2 cellular contexts compared by ENCODE assay signal in the genomic region with DNA sequence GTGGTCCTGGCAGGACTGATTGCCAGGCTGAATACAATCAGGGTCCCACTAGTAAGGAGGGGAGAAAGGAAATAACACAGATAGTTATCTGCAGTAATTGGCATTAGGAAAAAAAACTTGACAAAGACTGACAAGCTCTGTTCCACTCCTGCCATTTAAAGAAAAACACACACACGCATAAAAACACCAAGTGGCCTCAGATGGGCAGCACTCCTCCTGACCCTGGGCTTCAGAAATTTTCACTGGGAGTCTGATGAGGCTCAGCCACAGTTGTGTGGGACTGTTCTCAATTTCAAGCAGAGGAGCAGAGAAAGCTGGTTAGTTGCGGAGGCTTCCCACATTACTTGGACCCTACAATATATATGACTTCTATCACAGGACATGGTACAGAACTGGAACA.
TF ChIP-seq lines count a peak whose summit lies in the region.

No MANE protein-coding gene starts in this region.

TF ChIP-seq in GM12878, 131 proteins besides CTCF, POLR2A, EP300 and RAD21 (continued from another document):
- no peak for TF ChIP-seq MXI1 (IDR thresholded peaks at IDR 0.05; ENCODE audit: low read depth, low read length)

TF ChIP-seq in HepG2, 621 proteins besides CTCF, POLR2A, EP300 and RAD21 (continued from another document):
- TF ChIP-seq, protein P1, sequence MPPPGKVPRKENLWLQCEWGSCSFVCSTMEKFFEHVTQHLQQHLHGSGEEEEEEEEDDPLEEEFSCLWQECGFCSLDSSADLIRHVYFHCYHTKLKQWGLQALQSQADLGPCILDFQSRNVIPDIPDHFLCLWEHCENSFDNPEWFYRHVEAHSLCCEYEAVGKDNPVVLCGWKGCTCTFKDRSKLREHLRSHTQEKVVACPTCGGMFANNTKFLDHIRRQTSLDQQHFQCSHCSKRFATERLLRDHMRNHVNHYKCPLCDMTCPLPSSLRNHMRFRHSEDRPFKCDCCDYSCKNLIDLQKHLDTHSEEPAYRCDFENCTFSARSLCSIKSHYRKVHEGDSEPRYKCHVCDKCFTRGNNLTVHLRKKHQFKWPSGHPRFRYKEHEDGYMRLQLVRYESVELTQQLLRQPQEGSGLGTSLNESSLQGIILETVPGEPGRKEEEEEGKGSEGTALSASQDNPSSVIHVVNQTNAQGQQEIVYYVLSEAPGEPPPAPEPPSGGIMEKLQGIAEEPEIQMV (CRISPR knock-in tag; IDR thresholded peaks at IDR 0.05; ENCODE audit: low read depth), result no peak
- no peak for TF ChIP-seq ARNTL (CRISPR knock-in tag; IDR thresholded peaks at IDR 0.05)
